12 cellular contexts compared by ENCODE assay signal in genomic region chr6:111540971-111541719, GRCh38. TPM values are rescaled to one million over a fixed set of nuclear protein-coding genes. Genes with fewer than 3 reads are reported as not detected.
DNase-seq lines count a peak whose midpoint lies in the region; ATAC-seq and TF ChIP-seq lines count a peak whose summit lies in the region.
"Had no signal": no experiment of that assay in that cellular context is flagged by ENCODE, and none has a peak within 500 bp of the region (broad histone marks: within the 10 kb centered on the region; RNA-seq: fewer than 3 reads in every experiment).

No MANE protein-coding gene starts in this region.

- peak; percentile 32 for ATAC-seq in left ventricle myocardium superior
- no peak for ATAC-seq in HG02610 (IDR thresholded peaks at IDR 0.05; ENCODE audit: unreplicated experiment)
- ATAC-seq in GM19395 (IDR thresholded peaks at IDR 0.05; ENCODE audit: unreplicated experiment): no peak
- ATAC-seq: effector memory CD8-positive, alpha-beta T cell; stimulated activated naive CD8-positive, alpha-beta T cell treated with anti-CD3 and anti-CD28 coated beads, Interleukin-15, amount 100 ng/mL, for 72 hours had no signal

- H3K4me3 ChIP-seq in suprapubic skin: no peak overlapping the region
- H3K4me3 ChIP-seq: MG63 had no signal

- no peak for TF ChIP-seq POLR2A in suprapubic skin (IDR thresholded peaks at IDR 0.05)

- H3K9me3 ChIP-seq in suprapubic skin: no peaks in the 10 kb centered on the region
- H3K9me3 ChIP-seq: MG63 had no signal

- TF ChIP-seq EP300 in suprapubic skin (IDR thresholded peaks at IDR 0.05): no peak

- 66% methylated on average over 9 of the region's 9 CpGs for WGBS in suprapubic skin

- intact Hi-C loops in left ventricle myocardium superior (cut with micrococcal nuclease): loop anchor here (10.0 kb wide), 1 partner anchor 56 kb away; the partner anchor contains the start of gene REV3L

- peak overlapping the region; percentile 31 for H3K27ac ChIP-seq in suprapubic skin

- H3K36me3 ChIP-seq in suprapubic skin: no peaks in the 10 kb centered on the region
- H3K36me3 ChIP-seq: MG63 had no signal

- H3K27me3 ChIP-seq in suprapubic skin: no peaks in the 10 kb centered on the region
- H3K27me3 ChIP-seq: MG63 had no signal

- DNase-seq in NCI-H748 (lab: John Stamatoyannopoulos, UW; ENCODE audit: unreplicated experiment): peak; percentile 12
- no peak for DNase-seq in NCI-H748 treated with DMSO at 0.1 percent for 48 hours (lab: John Stamatoyannopoulos, UW)
- DNase-seq in NCI-H69 (lab: John Stamatoyannopoulos, UW): peak; percentile 40
- DNase-seq in left ventricle myocardium superior: no peak
- no peak for DNase-seq in suprapubic skin (ENCODE audit: low spot score in 2 of 2)
- no peak for DNase-seq in SKM-1 treated with dmso at 0.1 percent for 144 hours (lab: John Stamatoyannopoulos, UW; ENCODE audit: unreplicated experiment)
- DNase-seq: activated CD4-positive, alpha-beta T cell treated with anti-CD3 and anti-CD28 coated beads, Interleukin-2, amount 10 ng/mL, durations not matched to agents 24 days and 14 days; effector memory CD8-positive, alpha-beta T cell; MG63; stimulated activated naive CD8-positive, alpha-beta T cell treated with anti-CD3 and anti-CD28 coated beads, Interleukin-15, amount 100 ng/mL, for 72 hours had no signal

- TF ChIP-seq CTCF in suprapubic skin (IDR thresholded peaks at IDR 0.05): no peak

- H3K4me1 ChIP-seq in suprapubic skin: peaks cover 10% of the 10 kb centered on the region

RNA-seq across cellular contexts. Expression of gene REV3L, which starts 58.1 kb away (rescaled TPM):
- 12.8 TPM for total RNA-seq in left ventricle myocardium superior
- 10 to 100 TPM; 15.7 to 47.5 (median 21.5) TPM for total RNA-seq in suprapubic skin

Comparison
In these comparisons a context has a peak if more than half of its experiments do, and no peak if none do; other contexts are left out.
1. DNase-seq: peak in NCI-H748 (single experiment) and NCI-H69 (single experiment); none in NCI-H748 treated with DMSO at 0.1 percent for 48 hours (single experiment), left ventricle myocardium superior (single experiment), suprapubic skin (0 of 2) and SKM-1 treated with dmso at 0.1 percent for 144 hours (single experiment).